Comparison of ENCODE assay signal across 8 cellular contexts in genomic region chr1:100868364-100868995, GRCh38. TPM values are rescaled to one million over a fixed set of nuclear protein-coding genes. Genes with fewer than 3 reads are reported as not detected.
DNase-seq lines count a peak whose midpoint lies in the region; ATAC-seq and TF ChIP-seq lines count a peak whose summit lies in the region.

No MANE protein-coding gene starts in this region.

- peaks cover 6 to 9% of the 10 kb centered on the region in 2 experiments for H3K36me3 ChIP-seq in SK-N-SH (replicated peaks in 1 of 2; ENCODE audit: control insufficient read depth in 1 of 2, insufficient read depth in 2 of 2, low read length in 1 of 2)
- H3K36me3 ChIP-seq in gastroesophageal sphincter = peaks cover 0 to 4% of the 10 kb centered on the region in 2 donors
- no peaks in the 10 kb centered on the region for H3K36me3 ChIP-seq in spleen

- no peaks in the 10 kb centered on the region for H3K79me2 ChIP-seq in SK-N-SH (ENCODE audit: insufficient read depth)

- H3K27ac ChIP-seq in SK-N-SH (ENCODE audit: low read depth in 2 of 2, low read length in 1 of 2) (peak overlapping the region in 1 of 2 experiments; percentile 9; a peak in 1 of 4 replicates), gastroesophageal sphincter (no peak overlapping the region), spleen (no peak overlapping the region)

- no peaks in the 10 kb centered on the region for H3K36me3 Mint-ChIP-seq in HFFc6 (ENCODE audit: low read depth)

- no peaks in the 10 kb centered on the region; the same call in 1 of the 2 replicates for H3K27me3 Mint-ChIP-seq in HFFc6 (ENCODE audit: insufficient read depth)

- no peak overlapping the region for H3K27ac Mint-ChIP-seq in HFFc6

- intact Hi-C loops in spleen (cut with DNase I; ENCODE audit: low total_unique reads) = loop anchor here (2.0 to 5.0 kb wide), 3 partner anchors 261 to 1061 kb away; no protein-coding TSS in a partner anchor

- ATAC-seq in gastroesophageal sphincter (no peak), HG02981 (IDR thresholded peaks at IDR 0.05; ENCODE audit: unreplicated experiment) (no peak)

- H2AFZ ChIP-seq in SK-N-SH (ENCODE audit: low read depth) = peak overlapping the region; percentile 57

- TF ChIP-seq POLR2A in gastroesophageal sphincter (IDR thresholded peaks at IDR 0.05) (no peak), spleen (IDR thresholded peaks at IDR 0.05) (no peak)

- no peaks in the 10 kb centered on the region for H4K20me1 ChIP-seq in SK-N-SH (ENCODE audit: insufficient read depth)

- H3K9ac ChIP-seq in SK-N-SH = no peak overlapping the region

- TF ChIP-seq EP300 in SK-N-SH (IDR thresholded peaks at IDR 0.05; ENCODE audit: borderline replicate concordance in 1 of 2, low read depth in 1 of 2, low read length in 1 of 2) (no peak), gastroesophageal sphincter (IDR thresholded peaks at IDR 0.05) (no peak)

- no peaks in the 10 kb centered on the region; a peak in 2 of 4 replicates for H3K4me1 ChIP-seq in SK-N-SH (ENCODE audit: control insufficient read depth in 1 of 2, insufficient read depth in 2 of 2, low read depth in 1 of 2, low read length in 1 of 2)
- H3K4me1 ChIP-seq in gastroesophageal sphincter = peaks cover 0 to 17% (median 0%) of the 10 kb centered on the region in 3 donors
- peaks cover 0 to 21% (median 2%) of the 10 kb centered on the region in 6 donors for H3K4me1 ChIP-seq in spleen

- H3F3A ChIP-seq in SK-N-SH (replicated peaks; ENCODE audit: insufficient read depth) = peaks cover 4% of the 10 kb centered on the region

- peak overlapping the region; percentile 67 for H3K4me3 Mint-ChIP-seq in HFFc6

- DNase-seq in COLO829 (ENCODE audit: low spot score) = peak; percentile 5
- peak; percentile 62 for DNase-seq in HFFc6
- peak; percentile 6 for DNase-seq in SK-N-SH
- no peak for DNase-seq in spleen
- no peak for DNase-seq in activated CD4-positive, alpha-beta T cell treated with anti-CD3 and anti-CD28 coated beads for 1 hour
- no peak for DNase-seq in NCI-H1048 (lab: John Stamatoyannopoulos, UW)

- no peak overlapping the region for H3K4me2 ChIP-seq in SK-N-SH

- H3K9me2 ChIP-seq in SK-N-SH = no peaks in the 10 kb centered on the region

- H3K9me3 ChIP-seq in SK-N-SH = no peaks in the 10 kb centered on the region
- no peaks in the 10 kb centered on the region for H3K9me3 ChIP-seq in gastroesophageal sphincter
- no peaks in the 10 kb centered on the region for H3K9me3 ChIP-seq in spleen

- TF ChIP-seq CTCF in HFFc6 (IDR thresholded peaks at IDR 0.05) (peak; percentile 89), SK-N-SH (IDR thresholded peaks at IDR 0.05) (peak; percentile 82), gastroesophageal sphincter (IDR thresholded peaks at IDR 0.05) (peak; percentile 64 to 73 (median 70)), spleen (IDR thresholded peaks at IDR 0.05 in 8 of 11, conservative IDR thresholded peaks at IDR 0.05 in 3 of 11) (peak in 10 of 11 experiments; percentile 9 to 76 (median 62))

- H3K27me3 ChIP-seq in SK-N-SH (ENCODE audit: insufficient read depth) (no peaks in the 10 kb centered on the region), gastroesophageal sphincter (no peaks in the 10 kb centered on the region), spleen (replicated peaks in 1 of 7) (no peaks in the 10 kb centered on the region)

- peaks cover 8% of the 10 kb centered on the region for H3K4me1 Mint-ChIP-seq in HFFc6 (ENCODE audit: low read depth)

- 10% methylated on average over 7 of the region's 7 CpGs for WGBS in SK-N-SH (ENCODE audit: low lambda C conversion rate)
- WGBS in gastroesophageal sphincter (ENCODE audit: low coverage in 1 of 2), 2 donors = 8 to 14% methylated on average over 7 of the region's 7 CpGs
- 16 to 26% (median 20%) methylated on average over 7 of the region's 7 CpGs for WGBS in spleen, 5 donors

- POLR2A ChIA-PET in SK-N-SH (lab: Yijun Ruan, JAX) = interaction anchor here (0.7 kb wide), 1 partner anchor 26 kb away, joined by 4 read pairs; the partner anchor contains the start of gene EXTL2

- no peaks in the 10 kb centered on the region for H3K9me3 Mint-ChIP-seq in HFFc6

- CTCF ChIA-PET in SK-N-SH (lab: Yijun Ruan, JAX) = interaction anchor here (0.7 to 12.0 kb wide), 54 partner anchors 9 to 1062 kb away, joined by 3 to 263 read pairs (median 4); partner anchors contain the start of genes EXTL2 and GPR88

- H3K4me3 ChIP-seq in SK-N-SH (ENCODE audit: low read depth in 2 of 2, low read length in 1 of 2) (peak overlapping the region; percentile 7 to 22; a peak in 2 of 4 replicates), gastroesophageal sphincter (no peak overlapping the region), spleen (no peak overlapping the region)

- TF ChIP-seq RAD21 in SK-N-SH (IDR thresholded peaks at IDR 0.05; ENCODE audit: low read length) = peak; percentile 76

TF ChIP-seq in SK-N-SH, 30 proteins besides CTCF, POLR2A, EP300 and RAD21:
- TF ChIP-seq SMC3 (IDR thresholded peaks at IDR 0.05; ENCODE audit: low read depth, low read length) = peak; percentile 55
- no peak for TF ChIP-seq RFX5 (IDR thresholded peaks at IDR 0.05; ENCODE audit: low read length)

RNA-seq across cellular contexts. Expression of gene EXTL2, which starts 26.2 kb away (rescaled TPM):
- total RNA-seq in HFFc6 (2021; fragmentation: NEBNext Ultra II Directional; extraction: Animal tissue kit (Norgen Biotek cat#: 25700)) = 10 to 100 TPM; 17.8 to 27.1 (median 23.3) TPM
- polyA plus RNA-seq in SK-N-SH (2012; rRNA removed) (20.3 and 32.5 TPM in 2 replicates), spleen (1 to 10 TPM; 5.0 to 6.3 (median 5.4) TPM)
- 32.6 and 34.8 TPM in 2 replicates for polyA plus RNA-seq in SK-N-SH (2012; cell fraction: cytosol; rRNA removed)
- polyA plus RNA-seq in SK-N-SH (2012; cell fraction: nucleus; rRNA removed) = 15.8 and 38.5 TPM in 2 replicates
- total RNA-seq in gastroesophageal sphincter (10 to 100 TPM; 10.6 to 22.1 (median 16.7) TPM), spleen (10 to 100 TPM in 2 of 7 donors, 1 to 10 TPM in 5; 5.9 to 14.1 (median 8.8) TPM)

RNA-seq across cellular contexts. Expression of gene SLC30A7, which starts 27.4 kb away (rescaled TPM):
- 10 to 100 TPM; 27.7 to 36.8 (median 34.8) TPM for total RNA-seq in HFFc6 (2021; fragmentation: NEBNext Ultra II Directional; extraction: Animal tissue kit (Norgen Biotek cat#: 25700))
- polyA plus RNA-seq in SK-N-SH (2012; rRNA removed) (4.0 and 5.4 TPM in 2 replicates), spleen (1 to 10 TPM; 4.2 to 4.9 (median 4.6) TPM)
- 7.0 and 7.7 TPM in 2 replicates for polyA plus RNA-seq in SK-N-SH (2012; cell fraction: cytosol; rRNA removed)
- polyA plus RNA-seq in SK-N-SH (2012; cell fraction: nucleus; rRNA removed) = 5.1 and 11.5 TPM in 2 replicates
- total RNA-seq in gastroesophageal sphincter (10 to 100 TPM; 11.2 to 19.8 (median 17.1) TPM), spleen (10 to 100 TPM; 32.8 to 44.5 (median 39.1) TPM)

Comparison
In these comparisons a context has a peak if more than half of its experiments do, and no peak if none do; other contexts are left out.
1. DNase-seq: peak in COLO829 (single experiment), HFFc6 (single experiment) and SK-N-SH (single experiment); none in spleen (single experiment), activated CD4-positive, alpha-beta T cell treated with anti-CD3 and anti-CD28 coated beads for 1 hour (single experiment) and NCI-H1048 (single experiment).
2. H3K4me3 ChIP-seq: peak in SK-N-SH (2 of 2); none in gastroesophageal sphincter (0 of 2) and spleen (0 of 8).
3. Peak in every context shown above with its lines, with median percentiles within 50 percentile points of each other: CTCF ChIP-seq.